In the genomic region with DNA sequence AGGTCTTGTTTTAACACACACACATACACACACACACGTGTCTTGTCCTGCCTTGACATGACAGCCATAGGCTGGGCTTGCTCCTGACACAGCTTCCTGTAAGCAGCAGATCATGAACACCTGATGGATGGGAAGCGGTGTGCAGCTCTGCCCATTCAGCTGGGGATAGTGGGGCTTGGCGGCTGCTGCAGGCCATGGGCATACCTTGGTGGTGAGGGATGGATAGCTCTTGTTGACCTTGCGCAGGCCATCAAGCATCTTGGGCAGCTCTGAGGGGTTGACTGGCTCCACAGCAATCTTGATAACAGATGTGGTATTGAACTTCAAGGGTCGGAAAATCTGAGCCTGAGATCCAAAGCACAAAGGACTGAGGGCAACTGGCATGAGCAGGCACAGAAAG, we compare ENCODE assay signal across 30 cellular contexts. TPM values are rescaled to one million over a fixed set of nuclear protein-coding genes. Genes with fewer than 3 reads are reported as not detected.
"Had no signal": no experiment of that assay in that cellular context is flagged by ENCODE, and none has a peak within 500 bp of the region (broad histone marks: within the 10 kb centered on the region; RNA-seq: fewer than 3 reads in every experiment).

No MANE protein-coding gene starts in this region.

- H3K27me3 ChIP-seq: adrenal gland, breast epithelium, MG63 had no signal

- H3K27ac ChIP-seq: adrenal gland, breast epithelium had no signal

- H3K4me3 Mint-ChIP-seq: activated CD4-positive, alpha-beta memory T cell treated with anti-CD3 and anti-CD28 coated beads for 36 hours; activated CD4-positive, alpha-beta T cell treated with anti-CD3 and anti-CD28 coated beads, Interleukin-2, amount 10 ng/mL, durations not matched to agents 7 days and 5 days; activated naive CD8-positive, alpha-beta T cell treated with anti-CD3 and anti-CD28 coated beads, Interleukin-2, amount 10 ng/mL, durations not matched to agents 7 days and 5 days; activated T-cell treated with anti-CD3 and anti-CD28 coated beads, Interleukin-2, amount 50 U/mL, for 72 hours; T-cell had no signal

- H3K4me1 Mint-ChIP-seq: activated CD4-positive, alpha-beta T cell treated with anti-CD3 and anti-CD28 coated beads, Interleukin-2, amount 10 ng/mL, durations not matched to agents 7 days and 5 days; activated naive CD8-positive, alpha-beta T cell treated with anti-CD3 and anti-CD28 coated beads, Interleukin-2, amount 10 ng/mL, durations not matched to agents 7 days and 5 days; T-cell had no signal

- ATAC-seq: activated T-cell treated with anti-CD3 and anti-CD28 coated beads, Interleukin-2, amount 50 U/mL, for 72 hours; T-cell had no signal

- H3K4me3 ChIP-seq: adrenal gland, breast epithelium, MG63 had no signal

- H3K9me3 ChIP-seq: adrenal gland, breast epithelium, MG63 had no signal

- H3K4me1 ChIP-seq: breast epithelium had no signal

- DNase-seq: activated CD4-positive, alpha-beta memory T cell treated with anti-CD3 and anti-CD28 coated beads for 36 hours; activated CD4-positive, alpha-beta T cell treated with anti-CD3 and anti-CD28 coated beads, Interleukin-2, amount 10 ng/mL, durations not matched to agents 7 days and 5 days; activated CD4-positive, CD25-positive, alpha-beta regulatory T cell; activated CD8-positive, alpha-beta memory T cell treated with anti-CD3 and anti-CD28 coated beads, Interleukin-2, amount 50 U/mL, for 4 hours; activated naive CD4-positive, alpha-beta T cell treated with anti-CD3 and anti-CD28 coated beads, Interleukin-2, amount 50 U/mL, for 16 hours; activated naive CD8-positive, alpha-beta T cell treated with anti-CD3 and anti-CD28 coated beads, Interleukin-2, amount 10 ng/mL, durations not matched to agents 7 days and 5 days; activated T-cell treated with anti-CD3 and anti-CD28 coated beads, Interleukin-2, amount 50 U/mL, for 72 hours; adrenal gland; anterior cingulate cortex; caudate nucleus; MG63; MV-4-11; NCI-H1092 treated with DMSO at 0.1 percent for 48 hours; NCI-H1417 treated with DMSO at 0.1 percent for 48 hours; NCI-H1694; NCI-H2029; NCI-H2107; NCI-H2171 treated with DMSO at 0.1 percent for 48 hours; NCI-H226; NCI-H526; NCI-H774; SIG-M5; T-cell; T-helper 2 cell; T1000 had no signal

- H3K9me3 Mint-ChIP-seq: activated CD4-positive, alpha-beta memory T cell treated with anti-CD3 and anti-CD28 coated beads for 36 hours; activated CD4-positive, alpha-beta T cell treated with anti-CD3 and anti-CD28 coated beads, Interleukin-2, amount 10 ng/mL, durations not matched to agents 7 days and 5 days; activated naive CD8-positive, alpha-beta T cell treated with anti-CD3 and anti-CD28 coated beads, Interleukin-2, amount 10 ng/mL, durations not matched to agents 7 days and 5 days; activated T-cell treated with anti-CD3 and anti-CD28 coated beads, Interleukin-2, amount 50 U/mL, for 72 hours; T-cell had no signal

- H3K27ac Mint-ChIP-seq: activated CD4-positive, alpha-beta memory T cell treated with anti-CD3 and anti-CD28 coated beads for 36 hours; activated CD4-positive, alpha-beta T cell treated with anti-CD3 and anti-CD28 coated beads, Interleukin-2, amount 10 ng/mL, durations not matched to agents 7 days and 5 days; activated naive CD8-positive, alpha-beta T cell treated with anti-CD3 and anti-CD28 coated beads, Interleukin-2, amount 10 ng/mL, durations not matched to agents 7 days and 5 days; activated T-cell treated with anti-CD3 and anti-CD28 coated beads, Interleukin-2, amount 50 U/mL, for 72 hours; T-cell had no signal

- H3K27me3 Mint-ChIP-seq: activated CD4-positive, alpha-beta memory T cell treated with anti-CD3 and anti-CD28 coated beads for 36 hours; activated CD4-positive, alpha-beta T cell treated with anti-CD3 and anti-CD28 coated beads, Interleukin-2, amount 10 ng/mL, durations not matched to agents 7 days and 5 days; activated naive CD8-positive, alpha-beta T cell treated with anti-CD3 and anti-CD28 coated beads, Interleukin-2, amount 10 ng/mL, durations not matched to agents 7 days and 5 days; T-cell had no signal

- FAIRE-seq: TTC549 had no signal

RNA-seq across cellular contexts. Expression of a gene that starts 12.0 kb away (rescaled TPM):
- total RNA-seq: activated CD4-positive, alpha-beta memory T cell treated with anti-CD3 and anti-CD28 coated beads for 36 hours; activated CD4-positive, alpha-beta T cell treated with anti-CD3 and anti-CD28 coated beads, Interleukin-2, amount 10 ng/mL, durations not matched to agents 7 days and 5 days; activated naive CD8-positive, alpha-beta T cell treated with anti-CD3 and anti-CD28 coated beads, Interleukin-2, amount 10 ng/mL, durations not matched to agents 7 days and 5 days; activated T-cell treated with anti-CD3 and anti-CD28 coated beads, Interleukin-2, amount 50 U/mL, for 72 hours; NCI-H460; OCI-LY7; RPMI7951; T-cell had no signal

RNA-seq across cellular contexts. Expression of a gene that starts 55.6 kb away (rescaled TPM):
- total RNA-seq: activated CD4-positive, alpha-beta memory T cell treated with anti-CD3 and anti-CD28 coated beads for 36 hours; activated CD4-positive, alpha-beta T cell treated with anti-CD3 and anti-CD28 coated beads, Interleukin-2, amount 10 ng/mL, durations not matched to agents 7 days and 5 days; activated naive CD8-positive, alpha-beta T cell treated with anti-CD3 and anti-CD28 coated beads, Interleukin-2, amount 10 ng/mL, durations not matched to agents 7 days and 5 days; activated T-cell treated with anti-CD3 and anti-CD28 coated beads, Interleukin-2, amount 50 U/mL, for 72 hours; OCI-LY7; RPMI7951; T-cell had no signal
